11 cellular contexts compared by ENCODE assay signal in the genomic region with DNA sequence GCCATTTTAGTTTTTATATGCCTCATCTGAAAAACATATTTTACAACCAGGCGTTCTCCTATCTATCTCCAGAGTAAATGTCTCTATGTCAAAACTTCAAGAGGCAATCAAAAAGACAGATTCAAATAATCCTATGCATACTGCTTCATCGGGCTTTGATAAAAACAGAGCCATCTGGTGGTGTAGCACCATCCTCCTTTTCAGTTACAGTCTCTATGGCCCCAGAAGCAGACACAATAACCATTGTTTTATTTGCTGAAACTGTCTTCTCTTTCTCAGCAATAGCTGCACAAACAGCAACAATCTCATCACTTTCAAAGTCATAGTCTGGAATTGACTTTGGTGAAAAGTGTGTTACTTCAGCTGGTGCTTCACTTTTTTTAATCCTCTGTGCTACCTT. TPM values are rescaled to one million over a fixed set of nuclear protein-coding genes. Genes with fewer than 3 reads are reported as not detected.
A peak's percentile ranks its signal among the peaks of the same experiment; 100 is the strongest.
DNase-seq lines count a peak whose midpoint lies in the region; ATAC-seq and TF ChIP-seq lines count a peak whose summit lies in the region.
"Had no signal": no experiment of that assay in that cellular context is flagged by ENCODE, and none has a peak within 500 bp of the region (broad histone marks: within the 10 kb centered on the region; RNA-seq: fewer than 3 reads in every experiment).

No MANE protein-coding gene starts in this region.

- H3K27me3 Mint-ChIP-seq in effector memory CD8-positive, alpha-beta T cell = no peaks in the 10 kb centered on the region

- H3K27ac ChIP-seq in OCI-LY3 (ENCODE audit: low read length) (no peak overlapping the region), gastrocnemius medialis (no peak overlapping the region)
- H3K27ac ChIP-seq: uterus had no signal

- H3K4me3 ChIP-seq in OCI-LY3 (ENCODE audit: low read length) = no peak overlapping the region
- H3K4me3 ChIP-seq in gastrocnemius medialis = no peak overlapping the region
- H3K4me3 ChIP-seq: uterus had no signal

- TF ChIP-seq CTCF in OCI-LY3 (IDR thresholded peaks at IDR 0.05; ENCODE audit: low read depth, low read length) (peak; percentile 39), gastrocnemius medialis (IDR thresholded peaks at IDR 0.05 in 4 of 5, conservative IDR thresholded peaks at IDR 0.05 in 1 of 5) (no peak)

- peak; percentile 32 for DNase-seq in NCI-H748 (lab: John Stamatoyannopoulos, UW; ENCODE audit: unreplicated experiment)
- no peak for DNase-seq in NCI-H748 treated with DMSO at 0.1 percent for 48 hours (lab: John Stamatoyannopoulos, UW)
- no peak for DNase-seq in effector memory CD8-positive, alpha-beta T cell
- peak; percentile 5 for DNase-seq in retina
- DNase-seq in gastrocnemius medialis = no peak
- no peak for DNase-seq in AG08396 (ENCODE audit: low spot score)
- no peak for DNase-seq in A172 (ENCODE audit: low spot score)
- DNase-seq: activated CD8-positive, alpha-beta memory T cell treated with anti-CD3 and anti-CD28 coated beads, Interleukin-2, amount 50 U/mL, for 4 hours; NCI-H1105 treated with DMSO at 0.1 percent for 48 hours; uterus had no signal

- no peaks in the 10 kb centered on the region for H3K79me2 ChIP-seq in OCI-LY3 (ENCODE audit: low read length)

- no peaks in the 10 kb centered on the region for H3K9me3 Mint-ChIP-seq in effector memory CD8-positive, alpha-beta T cell

- no peak overlapping the region for H3K9ac ChIP-seq in OCI-LY3 (ENCODE audit: low read length)

- TF ChIP-seq POLR2A in gastrocnemius medialis (IDR thresholded peaks at IDR 0.05) = no peak

- peaks cover 9% of the 10 kb centered on the region for H3K4me1 ChIP-seq in OCI-LY3 (ENCODE audit: low read length)
- no peaks in the 10 kb centered on the region for H3K4me1 ChIP-seq in gastrocnemius medialis
- H3K4me1 ChIP-seq: uterus had no signal

- no peak overlapping the region for H3K4me2 ChIP-seq in OCI-LY3 (ENCODE audit: low read length)

- peaks cover 10% of the 10 kb centered on the region for H3K36me3 ChIP-seq in OCI-LY3 (replicated peaks; ENCODE audit: low read depth, low read length)
- peaks cover 0 to 4% of the 10 kb centered on the region in 2 donors for H3K36me3 ChIP-seq in gastrocnemius medialis
- H3K36me3 ChIP-seq: uterus had no signal

- intact Hi-C loops in gastrocnemius medialis (cut with DNase I; ENCODE audit: low total_unique reads) = no loop called here

- no peak overlapping the region for H2AFZ ChIP-seq in OCI-LY3 (ENCODE audit: low read depth, low read length)

- H4K20me1 ChIP-seq in OCI-LY3 (ENCODE audit: insufficient read depth, low read length) = no peaks in the 10 kb centered on the region

- H3K4me1 Mint-ChIP-seq in effector memory CD8-positive, alpha-beta T cell (ENCODE audit: low read depth in 2 of 2) = peaks cover 0 to 5% of the 10 kb centered on the region in 2 donors

- no peak overlapping the region for H3K27ac Mint-ChIP-seq in effector memory CD8-positive, alpha-beta T cell

- in situ Hi-C loops in gastrocnemius medialis (cut with MboI; ENCODE audit: low sequenced_read_pairs in 4 of 4) = no loop called here

- H3K27me3 ChIP-seq in OCI-LY3 (ENCODE audit: low read depth, low read length) (no peaks in the 10 kb centered on the region), gastrocnemius medialis (no peaks in the 10 kb centered on the region)
- H3K27me3 ChIP-seq: uterus had no signal

- no peak overlapping the region for H3K4me3 Mint-ChIP-seq in effector memory CD8-positive, alpha-beta T cell

- H3K36me3 Mint-ChIP-seq in effector memory CD8-positive, alpha-beta T cell (ENCODE audit: insufficient read depth) = peaks cover 14% of the 10 kb centered on the region

- H3K9me3 ChIP-seq in OCI-LY3 (ENCODE audit: insufficient read depth, low read length) = no peaks in the 10 kb centered on the region
- no peaks in the 10 kb centered on the region for H3K9me3 ChIP-seq in gastrocnemius medialis

- peak; percentile 39 for ATAC-seq in effector memory CD8-positive, alpha-beta T cell (replicated peaks)
- no peak for ATAC-seq in gastrocnemius medialis

RNA-seq across cellular contexts. Expression of a gene that starts 36.3 kb away (rescaled TPM):
- total RNA-seq in gastrocnemius medialis = 10 to 100 TPM in 1 of 4 donors, 1 to 10 TPM in 3; 4.2 to 11.2 (median 7.4) TPM
- 3.8 and 4.0 TPM in 2 replicates for total RNA-seq in A172 (2014; rRNA removed; shearing (Covaris generic))

RNA-seq across cellular contexts. Expression of a gene that starts 39.8 kb away (rescaled TPM):
- 10 to 100 TPM; 20.2 to 49.0 (median 32.6) TPM for total RNA-seq in gastrocnemius medialis
- total RNA-seq in A172 (2014; rRNA removed; shearing (Covaris generic)) = 24.4 and 27.6 TPM in 2 replicates

Comparison
In these comparisons a context has a peak if more than half of its experiments do, and no peak if none do; other contexts are left out.
1. DNase-seq: peak in NCI-H748 (single experiment) and retina (single experiment); none in NCI-H748 treated with DMSO at 0.1 percent for 48 hours (single experiment), effector memory CD8-positive, alpha-beta T cell (0 of 3), gastrocnemius medialis (0 of 2), AG08396 (single experiment) and A172 (single experiment).